In genomic region chr1:180154003-180154324, GRCh38 we compare ENCODE assay signal across 7 cellular contexts. TPM values are rescaled to one million over a fixed set of nuclear protein-coding genes. Genes with fewer than 3 reads are reported as not detected.
DNase-seq lines count a peak whose midpoint lies in the region; ATAC-seq lines count a peak whose summit lies in the region.

No MANE protein-coding gene starts in this region.

- H3K4me1 ChIP-seq in stomach smooth muscle (ENCODE audit: control insufficient read depth, insufficient read depth, low read length), result peaks cover 27% of the 10 kb centered on the region

- H3K4me3 Mint-ChIP-seq in activated T-helper 17 cell treated with anti-CD3 and anti-CD28 coated beads, Interleukin-2, amount 50 U/mL, for 72 hours, result peak overlapping the region; percentile 95

- H3K27me3 ChIP-seq in stomach smooth muscle (ENCODE audit: control insufficient read depth in 1 of 2, insufficient read depth in 2 of 2, low read length in 2 of 2), result no peaks in the 10 kb centered on the region

- DNase-seq in AG08395 (ENCODE audit: low spot score), result no peak
- DNase-seq in MV-4-11 (lab: John Stamatoyannopoulos, UW), result no peak

- no peaks in the 10 kb centered on the region for H3K36me3 ChIP-seq in stomach smooth muscle (ENCODE audit: control insufficient read depth in 2 of 2, insufficient read depth in 2 of 2, low read length in 2 of 2)

- peak overlapping the region; percentile 89 for H3K4me3 ChIP-seq in iPS-18c (ENCODE audit: insufficient read depth, low read depth, low read length)
- peak overlapping the region; percentile 91 to 99 for H3K4me3 ChIP-seq in stomach smooth muscle (ENCODE audit: low read length in 2 of 2)

- ATAC-seq in HG03066 (IDR thresholded peaks at IDR 0.05; ENCODE audit: low read depth, unreplicated experiment) (peak; percentile 1), HG03378 (IDR thresholded peaks at IDR 0.05; ENCODE audit: unreplicated experiment) (no peak)
- no peak for ATAC-seq in activated T-helper 17 cell treated with anti-CD3 and anti-CD28 coated beads, Interleukin-2, amount 50 U/mL, for 72 hours (replicated peaks)

- peak overlapping the region; percentile 92 to 99 for H3K9ac ChIP-seq in stomach smooth muscle (ENCODE audit: low read length in 2 of 2)

- H3K27ac ChIP-seq in stomach smooth muscle (ENCODE audit: low read length), result peak overlapping the region; percentile 86

- peaks cover 14% of the 10 kb centered on the region for H3K36me3 Mint-ChIP-seq in activated T-helper 17 cell treated with anti-CD3 and anti-CD28 coated beads, Interleukin-2, amount 50 U/mL, for 72 hours (ENCODE audit: low read depth)

- H3K9me3 ChIP-seq in iPS-18c (ENCODE audit: control insufficient read depth, insufficient read depth, low read length) (no peaks in the 10 kb centered on the region), stomach smooth muscle (ENCODE audit: control insufficient read depth in 2 of 2, low read length in 2 of 2) (no peaks in the 10 kb centered on the region)

- peaks cover 31% of the 10 kb centered on the region for H3K4me1 Mint-ChIP-seq in activated T-helper 17 cell treated with anti-CD3 and anti-CD28 coated beads, Interleukin-2, amount 50 U/mL, for 72 hours

- no peaks in the 10 kb centered on the region for H3K9me3 Mint-ChIP-seq in activated T-helper 17 cell treated with anti-CD3 and anti-CD28 coated beads, Interleukin-2, amount 50 U/mL, for 72 hours

- no peaks in the 10 kb centered on the region for H3K27me3 Mint-ChIP-seq in activated T-helper 17 cell treated with anti-CD3 and anti-CD28 coated beads, Interleukin-2, amount 50 U/mL, for 72 hours

- H3K27ac Mint-ChIP-seq in activated T-helper 17 cell treated with anti-CD3 and anti-CD28 coated beads, Interleukin-2, amount 50 U/mL, for 72 hours, result peak overlapping the region; percentile 89

RNA-seq across cellular contexts. Expression of gene QSOX1, which starts 0.7 kb away (rescaled TPM):
- total RNA-seq in activated T-helper 17 cell treated with anti-CD3 and anti-CD28 coated beads, Interleukin-2, amount 50 U/mL, for 72 hours, result 10 to 100 TPM; 41.6 to 46.8 TPM
